In genomic region chr4:27024807-27025206, GRCh38 we compare ENCODE assay signal across 16 cellular contexts.
A peak's percentile ranks its signal among the peaks of the same experiment; 100 is the strongest.
DNase-seq lines count a peak whose midpoint lies in the region; ATAC-seq, FAIRE-seq and TF ChIP-seq lines count a peak whose summit lies in the region.
"Had no signal": no experiment of that assay in that cellular context is flagged by ENCODE, and none has a peak within 500 bp of the region (broad histone marks: within the 10 kb centered on the region; RNA-seq: fewer than 3 reads in every experiment).

No MANE protein-coding gene starts in this region.

- no peak overlapping the region for H3K4me3 Mint-ChIP-seq in stimulated activated naive B cell treated with anti-CD40 and anti-IgM and Interleukin-4, amounts not matched to agents 10 μg/mL and 1 μg/mL and 100 μg/mL, for 72 hours
- no peak overlapping the region for H3K4me3 Mint-ChIP-seq in MCF 10A (ENCODE audit: unreplicated experiment)

- intact Hi-C loops in K562 (cut with micrococcal nuclease) = no loop called here
- intact Hi-C loops in MCF 10A (cut with micrococcal nuclease) = no loop called here

- no peak overlapping the region for H3K4me2 ChIP-seq in K562 (ENCODE audit: insufficient read depth, low read length)
- H3K4me2 ChIP-seq: BLaER1 treated with 17β-estradiol and CSF1 and Interleukin-3, amounts not matched to agents 10 nM and 100 nM had no signal

- TF ChIP-seq CTCF in K562 (IDR thresholded peaks at IDR 0.05 in 2 of 3, conservative IDR thresholded peaks at IDR 0.05 in 1 of 3; ENCODE audit: insufficient read depth in 2 of 3, low read depth in 1 of 3, low read length in 3 of 3) (no peak), MCF 10A (IDR thresholded peaks at IDR 0.05; ENCODE audit: unreplicated experiment) (no peak)

- CTCF ChIA-PET in K562 (lab: Yijun Ruan, JAX; ENCODE audit: low intra/inter-chr PET ratio) (no interaction called here), MCF 10A (lab: Yijun Ruan, JAX) (no interaction called here)

- TF ChIP-seq RAD21 in K562 (CRISPR knock-in tag; conservative IDR thresholded peaks at IDR 0.05 in 1 of 2, IDR thresholded peaks at IDR 0.05 in 1 of 2) = no peak

- BruUV-seq in K562 (replicated peaks; lab: Mats Ljungman, UMichigan) (no TSS peak), MCF 10A (replicated peaks; lab: Mats Ljungman, UMichigan) (no TSS peak)

- no peak overlapping the region for H3K27ac ChIP-seq in K562 (ENCODE audit: extremely low read depth, low read depth, low read length)
- H3K27ac ChIP-seq: BLaER1 treated with 17β-estradiol and CSF1 and Interleukin-3, amounts not matched to agents 10 nM and 100 nM had no signal

- H3K27me3 Mint-ChIP-seq in stimulated activated naive B cell treated with anti-CD40 and anti-IgM and Interleukin-4, amounts not matched to agents 10 μg/mL and 1 μg/mL and 100 μg/mL, for 72 hours = no peaks in the 10 kb centered on the region
- H3K27me3 Mint-ChIP-seq in MCF 10A (ENCODE audit: insufficient read depth, unreplicated experiment) = no peaks in the 10 kb centered on the region

- no peaks in the 10 kb centered on the region for H3K4me1 ChIP-seq in K562 (replicated peaks in 1 of 2; ENCODE audit: control insufficient read depth in 2 of 2, insufficient read depth in 2 of 2, low read length in 2 of 2)

- H4K20me1 ChIP-seq in K562 (replicated peaks; ENCODE audit: control insufficient read depth, insufficient read depth, low read length) = no peaks in the 10 kb centered on the region

- FAIRE-seq in K562 (lab: Jason Lieb, UNC) = no peak
- FAIRE-seq: H1, HepG2 had no signal

- no peaks in the 10 kb centered on the region for H3K36me3 ChIP-seq in K562 (ENCODE audit: control insufficient read depth, insufficient read depth, low read length)

- H3K9me3 ChIP-seq in K562 (replicated peaks; ENCODE audit: control insufficient read depth, insufficient read depth, low read depth, low read length) = no peaks in the 10 kb centered on the region
- H3K9me3 ChIP-seq: BLaER1 treated with 17β-estradiol and CSF1 and Interleukin-3, amounts not matched to agents 10 nM and 100 nM had no signal

- TF ChIP-seq EP300 in K562 (IDR thresholded peaks at IDR 0.05; ENCODE audit: low read length) = no peak

- WGBS in K562 (ENCODE audit: insufficient coverage, low coverage, missing lambda C conversion rate) = 67% methylated on average over 2 of the region's 2 CpGs

- H3K9me1 ChIP-seq in K562 (ENCODE audit: control insufficient read depth, insufficient read depth, low read length) = no peaks in the 10 kb centered on the region

- H3K9ac ChIP-seq in K562 (ENCODE audit: insufficient read depth in 1 of 2, low read depth in 2 of 2, low read length in 2 of 2) = no peak overlapping the region
- H3K9ac ChIP-seq: BLaER1 treated with 17β-estradiol and CSF1 and Interleukin-3, amounts not matched to agents 10 nM and 100 nM had no signal

- ATAC-seq in K562 = peak; percentile 33; the same call in 1 of the 3 replicates
- no peak for ATAC-seq in stimulated activated naive B cell treated with anti-CD40 and anti-IgM and Interleukin-4, amounts not matched to agents 10 μg/mL and 1 μg/mL and 100 μg/mL, for 72 hours (replicated peaks)
- no peak for ATAC-seq in HG03175 (IDR thresholded peaks at IDR 0.05; ENCODE audit: unreplicated experiment)
- ATAC-seq: HepG2, PC-3 had no signal

- H3K79me2 ChIP-seq in K562 (ENCODE audit: control insufficient read depth, insufficient read depth, low read length) = no peaks in the 10 kb centered on the region

- POLR2A ChIA-PET in K562 (lab: Yijun Ruan, JAX) (no interaction called here), MCF 10A (lab: Yijun Ruan, JAX) (no interaction called here)

- H2AFZ ChIP-seq in K562 (ENCODE audit: low read depth, low read length) = no peak overlapping the region

- DNase-seq in NCI-H82 (lab: John Stamatoyannopoulos, UW) (peak; percentile 5), NCI-H82 treated with DMSO at 0.1 percent for 48 hours (lab: John Stamatoyannopoulos, UW; ENCODE audit: unreplicated experiment) (no peak), K562 (ENCODE audit: extremely low read depth in 1 of 4, low spot score in 3 of 4) (no peak), iPS-NIHi11 (ENCODE audit: low spot score) (peak; percentile 51), DMS 273 treated with DMSO at 0.1 percent for 48 hours (lab: John Stamatoyannopoulos, UW) (no peak), MCF 10A (ENCODE audit: unreplicated experiment) (no peak)
- DNase-seq in stimulated activated naive B cell treated with anti-CD40 and anti-IgM and Interleukin-4, amounts not matched to agents 10 μg/mL and 1 μg/mL and 100 μg/mL, for 72 hours = no peak
- DNase-seq: 8988T, Karpas-422, NCI-H1930, NCI-H510A treated with DMSO at 0.1 percent for 48 hours, PC-3 had no signal

- peaks cover 0 to 4% of the 10 kb centered on the region in 2 donors for H3K4me1 Mint-ChIP-seq in stimulated activated naive B cell treated with anti-CD40 and anti-IgM and Interleukin-4, amounts not matched to agents 10 μg/mL and 1 μg/mL and 100 μg/mL, for 72 hours
- H3K4me1 Mint-ChIP-seq in MCF 10A (ENCODE audit: insufficient read depth, unreplicated experiment) = no peaks in the 10 kb centered on the region

- H3K27me3 ChIP-seq in K562 (ENCODE audit: control insufficient read depth in 2 of 2, insufficient read depth in 2 of 2, low read length in 2 of 2) = no peaks in the 10 kb centered on the region
- H3K27me3 ChIP-seq: BLaER1 treated with 17β-estradiol and CSF1 and Interleukin-3, amounts not matched to agents 10 nM and 100 nM had no signal

- H3K9me3 Mint-ChIP-seq in stimulated activated naive B cell treated with anti-CD40 and anti-IgM and Interleukin-4, amounts not matched to agents 10 μg/mL and 1 μg/mL and 100 μg/mL, for 72 hours = no peaks in the 10 kb centered on the region
- H3K9me3 Mint-ChIP-seq in MCF 10A (ENCODE audit: unreplicated experiment) = no peaks in the 10 kb centered on the region

- peaks cover 17 to 28% of the 10 kb centered on the region in 2 donors for H3K36me3 Mint-ChIP-seq in stimulated activated naive B cell treated with anti-CD40 and anti-IgM and Interleukin-4, amounts not matched to agents 10 μg/mL and 1 μg/mL and 100 μg/mL, for 72 hours
- H3K36me3 Mint-ChIP-seq in MCF 10A (ENCODE audit: insufficient read depth, unreplicated experiment) = peaks cover 19% of the 10 kb centered on the region

- in situ Hi-C loops in K562 (cut with MboI) = no loop called here

- H3K4me3 ChIP-seq in K562 = no peak overlapping the region
- H3K4me3 ChIP-seq: BLaER1 treated with 17β-estradiol and CSF1 and Interleukin-3, amounts not matched to agents 10 nM and 100 nM had no signal

- TF ChIP-seq POLR2A in K562 (conservative IDR thresholded peaks at IDR 0.05) = no peak

- H3K27ac Mint-ChIP-seq in stimulated activated naive B cell treated with anti-CD40 and anti-IgM and Interleukin-4, amounts not matched to agents 10 μg/mL and 1 μg/mL and 100 μg/mL, for 72 hours = peak overlapping the region; percentile 48
- H3K27ac Mint-ChIP-seq in MCF 10A (ENCODE audit: low read depth, unreplicated experiment) = no peak overlapping the region

TF ChIP-seq in K562, 482 proteins besides CTCF, POLR2A, EP300 and RAD21 (continues in another document):
- TF ChIP-seq HDAC3 (IDR thresholded peaks at IDR 0.05; ENCODE audit: borderline replicate concordance, partially characterized antibody) (no peak), KLF10 (CRISPR knock-in tag; IDR thresholded peaks at IDR 0.05) (no peak), HOMEZ (CRISPR knock-in tag; IDR thresholded peaks at IDR 0.05) (no peak), ATF2 (CRISPR knock-in tag; IDR thresholded peaks at IDR 0.05) (no peak), NR0B1 (IDR thresholded peaks at IDR 0.05; ENCODE audit: partially characterized antibody) (no peak), FOXP1 (CRISPR knock-in tag; IDR thresholded peaks at IDR 0.05) (no peak)

Comparison
In these comparisons a context has a peak if more than half of its experiments do, and no peak if none do; other contexts are left out.
1. DNase-seq: peak in NCI-H82 (single experiment) and iPS-NIHi11 (single experiment); none in NCI-H82 treated with DMSO at 0.1 percent for 48 hours (single experiment), K562 (0 of 4), stimulated activated naive B cell treated with anti-CD40 and anti-IgM and Interleukin-4, amounts not matched to agents 10 μg/mL and 1 μg/mL and 100 μg/mL, for 72 hours (single experiment), DMS 273 treated with DMSO at 0.1 percent for 48 hours (single experiment) and MCF 10A (single experiment).